Comparison of ENCODE assay signal across 32 cellular contexts in genomic region chr18:31015715-31016459, GRCh38. TPM values are rescaled to one million over a fixed set of nuclear protein-coding genes. Genes with fewer than 3 reads are reported as not detected.
"Had no signal": no experiment of that assay in that cellular context is flagged by ENCODE, and none has a peak within 500 bp of the region (broad histone marks: within the 10 kb centered on the region; RNA-seq: fewer than 3 reads in every experiment).

No MANE protein-coding gene starts in this region.

- H3K27ac ChIP-seq: Peyer's patch, SJSA1 had no signal

- ATAC-seq: PC-3 had no signal

- H3K36me3 ChIP-seq: Peyer's patch had no signal

- DNase-seq: MM.1S, MV-4-11, NCI-H1092, NCI-H1105, NCI-H1417 treated with DMSO at 0.1 percent for 48 hours, NCI-H1436 treated with DMSO at 0.1 percent for 48 hours, NCI-H1694 treated with DMSO at 0.1 percent for 48 hours, NCI-H187 treated with DMSO at 0.1 percent for 48 hours, NCI-H2029, NCI-H2081, NCI-H2171 treated with DMSO at 0.1 percent for 48 hours, NCI-H2227 treated with DMSO at 0.1 percent for 48 hours, NCI-H345, NCI-H446, NCI-H510A, NCI-H524, NCI-H526, NCI-H69, NCI-H748 treated with DMSO at 0.1 percent for 48 hours, NCI-H82, OCI-M1, PC-3, Peyer's patch, Right ventricle myocardium superior, RPMI8226, SHP77 treated with DMSO at 0.1 percent for 48 hours, SK-N-SH, SW 1271, T-helper 1 cell had no signal

- H3K4me3 ChIP-seq: Peyer's patch, SJSA1 had no signal

- H3K27me3 ChIP-seq: Peyer's patch, SJSA1 had no signal

- H3K9me3 ChIP-seq: Peyer's patch, SJSA1, SK-N-SH had no signal

- H3K9ac ChIP-seq: SK-N-SH had no signal

- H3K4me2 ChIP-seq: SK-N-SH had no signal

- H3K27ac Mint-ChIP-seq: T-helper 1 cell treated with Interleukin-12 subunit alpha and Interleukin-12 subunit beta and Interleukin-4 antibody, amounts not matched to agents 30 μg/mL and 1 μg/mL, for 36 hours had no signal

- H3K4me1 ChIP-seq: Peyer's patch had no signal

- H3K9me3 Mint-ChIP-seq: T-helper 1 cell treated with Interleukin-12 subunit alpha and Interleukin-12 subunit beta and Interleukin-4 antibody, amounts not matched to agents 30 μg/mL and 1 μg/mL, for 36 hours had no signal

- H3K4me3 Mint-ChIP-seq: T-helper 1 cell treated with Interleukin-12 subunit alpha and Interleukin-12 subunit beta and Interleukin-4 antibody, amounts not matched to agents 30 μg/mL and 1 μg/mL, for 36 hours had no signal

RNA-seq across cellular contexts. Expression of gene DSC3, which starts 26.7 kb away (rescaled TPM):
- total RNA-seq: LHCN-M2, Right ventricle myocardium superior had no signal
- polyA plus RNA-seq: SK-N-SH had no signal
